In the genomic region with DNA sequence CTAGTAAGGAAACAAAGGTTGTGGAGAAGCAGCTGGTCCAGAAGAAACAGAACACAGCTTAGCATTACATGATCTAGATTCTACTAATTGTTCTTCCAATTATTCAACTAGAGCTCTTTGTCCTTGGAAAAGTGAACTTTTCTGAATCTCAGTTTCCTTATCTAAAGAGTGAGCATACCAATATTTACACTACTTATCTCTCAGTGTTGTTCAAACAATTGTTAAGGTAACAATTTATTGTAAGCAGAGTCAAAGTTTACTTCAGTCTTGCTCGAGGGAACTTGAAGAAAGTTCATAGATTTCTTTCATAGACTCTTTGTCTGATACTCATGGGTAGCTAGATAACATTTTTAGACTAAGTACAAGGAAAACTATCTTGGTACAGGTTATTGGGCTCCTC, we compare ENCODE assay signal across 19 cellular contexts.
"Had no signal": no experiment of that assay in that cellular context is flagged by ENCODE, and none has a peak within 500 bp of the region (broad histone marks: within the 10 kb centered on the region; RNA-seq: fewer than 3 reads in every experiment).

No MANE protein-coding gene starts in this region.

- DNase-seq: activated CD4-positive, alpha-beta T cell treated with anti-CD3 and anti-CD28 coated beads for 4 hours; activated CD8-positive, alpha-beta memory T cell treated with anti-CD3 and anti-CD28 coated beads, Interleukin-2, amount 50 U/mL, for 4 hours; activated CD8-positive, alpha-beta T cell treated with anti-CD3 and anti-CD28 coated beads for 36 hours; activated naive CD4-positive, alpha-beta T cell treated with anti-CD3 and anti-CD28 coated beads, Interleukin-2, amount 50 U/mL, for 16 hours; activated naive CD8-positive, alpha-beta T cell treated with anti-CD3 and anti-CD28 coated beads, Interleukin-2, amount 10 ng/mL, durations not matched to agents 7 days and 5 days; adrenal gland; anterior cingulate cortex; central memory CD4-positive, alpha-beta T cell; NCI-H1092; NCI-H1417; NCI-H1930; NCI-H2171; NCI-H226; NCI-H526; NCI-H82; SIG-M5; T-helper 17 cell; T1000 had no signal

- H3K4me3 ChIP-seq: adrenal gland, breast epithelium had no signal

- H3K27ac ChIP-seq: adrenal gland, breast epithelium had no signal

- ATAC-seq: activated CD8-positive, alpha-beta T cell treated with anti-CD3 and anti-CD28 coated beads for 36 hours; T-helper 17 cell had no signal

- H3K36me3 Mint-ChIP-seq: activated naive CD8-positive, alpha-beta T cell treated with anti-CD3 and anti-CD28 coated beads, Interleukin-2, amount 10 ng/mL, durations not matched to agents 7 days and 5 days had no signal

- H3K9me3 ChIP-seq: adrenal gland, breast epithelium had no signal

- H3K4me1 Mint-ChIP-seq: activated naive CD8-positive, alpha-beta T cell treated with anti-CD3 and anti-CD28 coated beads, Interleukin-2, amount 10 ng/mL, durations not matched to agents 7 days and 5 days; T-helper 17 cell had no signal

- H3K4me1 ChIP-seq: adrenal gland, breast epithelium had no signal

- H3K4me3 Mint-ChIP-seq: activated CD8-positive, alpha-beta T cell treated with anti-CD3 and anti-CD28 coated beads for 36 hours; activated naive CD8-positive, alpha-beta T cell treated with anti-CD3 and anti-CD28 coated beads, Interleukin-2, amount 10 ng/mL, durations not matched to agents 7 days and 5 days; T-helper 17 cell had no signal

- H3K36me3 ChIP-seq: adrenal gland, breast epithelium had no signal

- H3K27me3 ChIP-seq: adrenal gland, breast epithelium had no signal

- H3K27ac Mint-ChIP-seq: activated CD8-positive, alpha-beta T cell treated with anti-CD3 and anti-CD28 coated beads for 36 hours; activated naive CD8-positive, alpha-beta T cell treated with anti-CD3 and anti-CD28 coated beads, Interleukin-2, amount 10 ng/mL, durations not matched to agents 7 days and 5 days; T-helper 17 cell had no signal
